ENCODE assay signal across 15 cellular contexts in the genomic region with DNA sequence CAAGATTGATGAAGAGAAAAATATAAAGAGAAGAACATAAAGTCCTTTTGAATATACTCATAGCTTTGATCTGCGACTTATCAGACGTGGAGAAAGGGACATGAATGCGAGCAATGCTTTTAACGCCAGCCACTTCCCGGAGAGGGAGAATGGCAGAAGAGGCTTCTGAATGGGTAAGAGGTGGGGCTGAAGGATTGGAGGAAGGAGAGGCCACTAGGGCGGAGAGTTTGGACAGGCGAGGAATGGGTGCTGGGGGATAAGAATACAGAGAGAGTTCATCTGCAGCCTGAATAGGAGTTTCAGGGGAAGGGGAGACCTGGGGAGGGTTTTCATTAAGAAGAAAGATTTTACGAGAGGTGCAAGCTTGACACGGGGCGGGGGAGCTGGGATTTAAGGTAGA.
DNase-seq lines count a peak whose midpoint lies in the region; ATAC-seq and TF ChIP-seq lines count a peak whose summit lies in the region.
"Had no signal": no experiment of that assay in that cellular context is flagged by ENCODE, and none has a peak within 500 bp of the region (broad histone marks: within the 10 kb centered on the region; RNA-seq: fewer than 3 reads in every experiment).

No MANE protein-coding gene starts in this region.

- H3K4me1 ChIP-seq in HUES6 (ENCODE audit: control insufficient read depth, insufficient read depth, low read length): no peaks in the 10 kb centered on the region
- no peaks in the 10 kb centered on the region for H3K4me1 ChIP-seq in endodermal cell (ENCODE audit: control insufficient read depth, insufficient read depth, low read length)
- H3K4me1 ChIP-seq in BE2C: no peaks in the 10 kb centered on the region
- H3K4me1 ChIP-seq: Caco-2 had no signal

- H3K27ac Mint-ChIP-seq in endodermal cell (no peak overlapping the region), mesothelial cell of epicardium (peak overlapping the region; percentile 19)
- no peak overlapping the region for H3K27ac Mint-ChIP-seq in natural killer cell treated with Interleukin-12 subunit alpha and Interleukin-12 subunit beta and Interleukin-15 and Interleukin-18, amount 100 ng/mL, for 72 hours
- H3K27ac Mint-ChIP-seq: CD4-positive, alpha-beta T cell had no signal

- no peak for TF ChIP-seq CTCF in endodermal cell (conservative IDR thresholded peaks at IDR 0.05)
- TF ChIP-seq CTCF in mesothelial cell of epicardium (IDR thresholded peaks at IDR 0.05; ENCODE audit: unreplicated experiment): no peak
- no peak for TF ChIP-seq CTCF in BE2C (IDR thresholded peaks at IDR 0.05; ENCODE audit: low read depth, low read length)

- H3K36me3 ChIP-seq in HUES6 (ENCODE audit: control insufficient read depth, insufficient read depth, low read length) (no peaks in the 10 kb centered on the region), endodermal cell (ENCODE audit: control insufficient read depth, insufficient read depth, low read length) (no peaks in the 10 kb centered on the region), BE2C (no peaks in the 10 kb centered on the region)

- H3K27me3 Mint-ChIP-seq in endodermal cell (ENCODE audit: insufficient read depth): no peaks in the 10 kb centered on the region
- H3K27me3 Mint-ChIP-seq in mesothelial cell of epicardium (ENCODE audit: low read depth): no peaks in the 10 kb centered on the region
- no peaks in the 10 kb centered on the region for H3K27me3 Mint-ChIP-seq in natural killer cell treated with Interleukin-12 subunit alpha and Interleukin-12 subunit beta and Interleukin-15 and Interleukin-18, amount 100 ng/mL, for 72 hours
- H3K27me3 Mint-ChIP-seq: CD4-positive, alpha-beta T cell had no signal

- ATAC-seq in HG02759 (IDR thresholded peaks at IDR 0.05; ENCODE audit: unreplicated experiment): no peak
- ATAC-seq in natural killer cell treated with Interleukin-12 subunit alpha and Interleukin-12 subunit beta and Interleukin-15 and Interleukin-18, amount 100 ng/mL, for 72 hours: no peak

- H3K27ac ChIP-seq in HUES6 (ENCODE audit: low read depth, low read length) (no peak overlapping the region), endodermal cell (ENCODE audit: low read depth, low read length) (no peak overlapping the region)
- H3K27ac ChIP-seq: C4-2B had no signal

- H3K9ac ChIP-seq in HUES6 (ENCODE audit: low read length) (no peak overlapping the region), endodermal cell (ENCODE audit: extremely low read depth, low read length, poor library complexity, severe bottlenecking) (no peak overlapping the region)

- H3K27me3 ChIP-seq in HUES6 (ENCODE audit: control insufficient read depth, insufficient read depth, low read length): no peaks in the 10 kb centered on the region
- H3K27me3 ChIP-seq in endodermal cell (ENCODE audit: control insufficient read depth, insufficient read depth, low read length, poor library complexity, severe bottlenecking): no peaks in the 10 kb centered on the region
- no peaks in the 10 kb centered on the region for H3K27me3 ChIP-seq in BE2C

- 91 to 92% methylated on average over 7 to 10 of the region's 10 CpGs for WGBS in endodermal cell (ENCODE audit: insufficient coverage in 1 of 2, insufficient read length in 1 of 2), 2 experiments

- peak overlapping the region; percentile 41 for H3K4me3 Mint-ChIP-seq in endodermal cell
- H3K4me3 Mint-ChIP-seq in mesothelial cell of epicardium: no peak overlapping the region
- no peak overlapping the region for H3K4me3 Mint-ChIP-seq in natural killer cell treated with Interleukin-12 subunit alpha and Interleukin-12 subunit beta and Interleukin-15 and Interleukin-18, amount 100 ng/mL, for 72 hours
- H3K4me3 Mint-ChIP-seq: CD4-positive, alpha-beta T cell had no signal

- H3K36me3 Mint-ChIP-seq in endodermal cell (ENCODE audit: low read depth) (no peaks in the 10 kb centered on the region), mesothelial cell of epicardium (peaks cover 3% of the 10 kb centered on the region)
- peaks cover 8% of the 10 kb centered on the region for H3K36me3 Mint-ChIP-seq in natural killer cell treated with Interleukin-12 subunit alpha and Interleukin-12 subunit beta and Interleukin-15 and Interleukin-18, amount 100 ng/mL, for 72 hours

- peak; percentile 4 for DNase-seq in ELF-1 (ENCODE audit: low read depth, low spot score)
- DNase-seq in endodermal cell: peak; percentile 63
- no peak for DNase-seq in mesothelial cell of epicardium (ENCODE audit: low spot score in 2 of 2, unreplicated experiment in 2 of 2)
- no peak for DNase-seq in NCI-H1417 treated with DMSO at 0.1 percent for 48 hours (lab: John Stamatoyannopoulos, UW)
- no peak for DNase-seq in natural killer cell treated with Interleukin-12 subunit alpha and Interleukin-12 subunit beta and Interleukin-15 and Interleukin-18, amount 100 ng/mL, for 72 hours (ENCODE audit: low spot score)
- DNase-seq in BE2C: no peak
- DNase-seq: Caco-2; CD4-positive, alpha-beta T cell; DMS79; GOT3; H7; KG1 had no signal

- H3K9me3 ChIP-seq in HUES6 (ENCODE audit: control insufficient read depth, insufficient read depth, low read depth, low read length) (no peaks in the 10 kb centered on the region), endodermal cell (ENCODE audit: control insufficient read depth, low read length) (no peaks in the 10 kb centered on the region), BE2C (no peaks in the 10 kb centered on the region)
- H3K9me3 ChIP-seq: Caco-2 had no signal

- H3K4me3 ChIP-seq in HUES6 (ENCODE audit: low read depth, low read length) (peak overlapping the region; percentile 12; the same call in 1 of the 2 replicates), endodermal cell (ENCODE audit: low read length) (no peak overlapping the region), BE2C (ENCODE audit: low read depth, low read length) (no peak overlapping the region)

- H3K4me1 Mint-ChIP-seq in endodermal cell: peaks cover 5% of the 10 kb centered on the region
- H3K4me1 Mint-ChIP-seq in mesothelial cell of epicardium: peaks cover 9% of the 10 kb centered on the region
- H3K4me1 Mint-ChIP-seq in natural killer cell treated with Interleukin-12 subunit alpha and Interleukin-12 subunit beta and Interleukin-15 and Interleukin-18, amount 100 ng/mL, for 72 hours (ENCODE audit: low read depth in 2 of 2): no peaks in the 10 kb centered on the region

- H3K9me3 Mint-ChIP-seq in endodermal cell (no peaks in the 10 kb centered on the region), mesothelial cell of epicardium (peaks cover 10% of the 10 kb centered on the region)
- peaks cover 12% of the 10 kb centered on the region for H3K9me3 Mint-ChIP-seq in natural killer cell treated with Interleukin-12 subunit alpha and Interleukin-12 subunit beta and Interleukin-15 and Interleukin-18, amount 100 ng/mL, for 72 hours

Comparison
In these comparisons a context has a peak if more than half of its experiments do, and no peak if none do; other contexts are left out.
1. DNase-seq: peak in ELF-1 (single experiment) and endodermal cell (single experiment); none in mesothelial cell of epicardium (0 of 2), NCI-H1417 treated with DMSO at 0.1 percent for 48 hours (single experiment), natural killer cell treated with Interleukin-12 subunit alpha and Interleukin-12 subunit beta and Interleukin-15 and Interleukin-18, amount 100 ng/mL, for 72 hours (single experiment) and BE2C (single experiment).